ENCODE assay signal across 30 cellular contexts in the genomic region with DNA sequence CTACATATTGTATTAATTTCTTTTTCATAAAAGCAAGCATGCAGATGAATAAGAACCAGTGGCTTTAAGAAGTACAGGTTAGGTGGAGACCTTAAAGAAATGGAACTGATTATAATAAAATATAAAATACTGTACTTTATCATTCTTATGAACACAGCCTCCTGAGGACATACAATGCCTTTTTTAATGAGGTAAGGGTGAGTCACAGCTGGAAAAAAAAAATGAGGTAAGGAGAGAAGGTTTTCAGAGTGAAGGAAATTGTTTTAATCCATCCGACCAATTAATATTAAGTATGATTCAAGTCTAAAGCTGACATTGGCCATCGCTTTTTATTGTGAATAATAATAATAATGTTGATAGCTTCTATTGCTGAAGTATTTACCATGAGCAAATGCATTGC.
"Had no signal": no experiment of that assay in that cellular context is flagged by ENCODE, and none has a peak within 500 bp of the region (broad histone marks: within the 10 kb centered on the region; RNA-seq: fewer than 3 reads in every experiment).

No MANE protein-coding gene starts in this region.

- H3K9me3 Mint-ChIP-seq: nephron, neural progenitor cell had no signal

- H3K4me3 ChIP-seq: dorsolateral prefrontal cortex, gastroesophageal sphincter, heart left ventricle, hepatocyte, lung, mucosa of descending colon, neural progenitor cell, smooth muscle cell, stomach, thyroid gland, vagina had no signal

- H3K27ac ChIP-seq: dorsolateral prefrontal cortex, epithelial cell of prostate, gastroesophageal sphincter, heart left ventricle, hepatocyte, neural progenitor cell, parathyroid adenoma, stomach, thyroid gland, vagina had no signal

- H3K79me2 ChIP-seq: hepatocyte, parathyroid adenoma had no signal

- H3K4me1 Mint-ChIP-seq: mesothelial cell of epicardium, naive B cell, nephron, neural progenitor cell had no signal

- H3K36me3 ChIP-seq: gastroesophageal sphincter, heart left ventricle, neural progenitor cell, stomach, thyroid gland, vagina had no signal

- H3K4me3 Mint-ChIP-seq: mesothelial cell of epicardium, nephron, neural progenitor cell had no signal

- H3K36me3 Mint-ChIP-seq: mesothelial cell of epicardium, neural progenitor cell had no signal

- H3K27ac Mint-ChIP-seq: mesothelial cell of epicardium, naive B cell, nephron, neural progenitor cell, progenitor cell of endocrine pancreas had no signal

- ATAC-seq: esophagus mucosa, gastroesophageal sphincter, heart left ventricle, left lobe of liver, mucosa of descending colon, sciatic nerve had no signal

- H3K9me3 ChIP-seq: gastroesophageal sphincter, mucosa of descending colon, thyroid gland, vagina had no signal

- H3K4me1 ChIP-seq: gastroesophageal sphincter, heart left ventricle, neural progenitor cell, parathyroid adenoma, stomach, thyroid gland, vagina had no signal

- H3K4me2 ChIP-seq: hepatocyte, neural progenitor cell, smooth muscle cell had no signal

- H2AFZ ChIP-seq: hepatocyte, neural progenitor cell, parathyroid adenoma had no signal

- H3K27me3 Mint-ChIP-seq: naive B cell, progenitor cell of endocrine pancreas had no signal

- DNase-seq: dorsolateral prefrontal cortex; effector CD4-positive, alpha-beta T cell; foreskin fibroblast; heart left ventricle; kidney; mesenchymal stem cell; mucosa of descending colon; naive B cell; stimulated activated CD4-positive, alpha-beta T cell treated with anti-CD3 and anti-CD28 coated beads, Interleukin-12 subunit alpha, Interleukin-12 subunit beta, amount 100 ng/mL, for 4 hours; stimulated activated CD4-positive, alpha-beta T cell treated with anti-CD3 and anti-CD28 coated beads, Interleukin-1b, Interleukin-23, amount 100 ng/mL, for 48 hours; stimulated activated CD4-positive, alpha-beta T cell treated with anti-CD3 and anti-CD28 coated beads, Interleukin-4, amount 100 ng/mL, for 1 hour; stimulated activated CD8-positive, alpha-beta memory T cell treated with anti-CD3 and anti-CD28 coated beads, Interleukin-4, amount 100 ng/mL, for 48 hours; stimulated activated naive CD4-positive, alpha-beta T cell treated with Interleukin-2 at 50 U/mL for 16 hours; stomach; thyroid gland; trophoblast cell had no signal
